Comparison of ENCODE assay signal across 8 cellular contexts in the genomic region with DNA sequence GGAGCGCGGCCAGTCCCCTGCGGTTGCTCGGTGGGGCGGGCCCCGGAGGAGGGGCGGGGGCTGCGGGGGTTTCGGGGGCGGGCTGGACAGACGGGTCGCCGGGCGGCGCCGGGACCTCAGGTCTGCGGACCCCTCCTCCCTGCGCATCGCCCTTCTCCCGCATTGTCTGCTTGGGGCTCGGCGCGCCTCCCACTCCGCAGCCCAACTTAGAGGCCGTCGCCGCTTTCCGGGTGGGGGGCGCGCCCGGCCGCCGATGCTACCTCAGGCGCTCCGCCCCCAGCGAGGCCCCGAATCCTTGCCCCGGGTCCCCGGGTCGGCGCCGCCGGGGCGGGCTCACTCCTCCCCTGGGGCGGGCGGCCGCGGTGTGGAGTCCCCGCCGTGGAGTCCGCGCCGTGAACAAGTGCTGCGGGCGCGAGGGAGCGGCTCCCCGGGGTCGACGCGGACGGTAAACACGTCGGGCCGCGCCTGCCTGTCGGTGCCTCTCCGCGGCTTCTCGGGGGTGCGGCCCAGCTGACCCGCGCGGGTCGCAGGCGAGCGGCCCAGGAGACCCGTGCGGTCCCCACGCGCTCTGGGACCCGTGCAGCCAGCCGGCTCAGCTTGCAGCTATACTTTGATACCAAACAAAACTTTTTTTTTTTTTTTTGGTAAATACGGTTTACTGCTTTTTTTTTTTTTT. TPM values are rescaled to one million over a fixed set of nuclear protein-coding genes. Genes with fewer than 3 reads are reported as not detected.
A peak's percentile ranks its signal among the peaks of the same experiment; 100 is the strongest.
DNase-seq lines count a peak whose midpoint lies in the region; ATAC-seq and TF ChIP-seq lines count a peak whose summit lies in the region.

No MANE protein-coding gene starts in this region.

- H3K4me2 ChIP-seq in OCI-LY7 (ENCODE audit: low read length) = peak overlapping the region; percentile 78

- no peaks in the 10 kb centered on the region for H3K9me2 ChIP-seq in OCI-LY7 (ENCODE audit: insufficient read depth, low read length)

- peaks cover 18% of the 10 kb centered on the region; the same call in 1 of the 2 replicates for H4K20me1 ChIP-seq in OCI-LY7 (ENCODE audit: insufficient read depth, low read length)

- CTCF ChIA-PET in OCI-LY7 (lab: Charles Lee; ENCODE audit: unreplicated experiment) = interaction anchor here (0.5 to 1.0 kb wide), 5 partner anchors 23 to 628 kb away, joined by 3 to 4 read pairs (median 3); no protein-coding TSS in a partner anchor

- peak; percentile 39 for ATAC-seq in GM18498 (IDR thresholded peaks at IDR 0.05; ENCODE audit: unreplicated experiment)
- peak; percentile 35 for ATAC-seq in HG02623 (IDR thresholded peaks at IDR 0.05; ENCODE audit: unreplicated experiment)
- ATAC-seq in Right ventricle myocardium superior (ENCODE audit: poor library complexity) = peak; percentile 69

- H3K4me3 ChIP-seq in OCI-LY7 (ENCODE audit: low read depth, low read length, poor library complexity, severe bottlenecking) = peak overlapping the region; percentile 86

- no peak overlapping the region for H2AFZ ChIP-seq in OCI-LY7 (ENCODE audit: low read length)

- no TSS peak for BruUV-seq in OCI-LY7 (replicated peaks; lab: Mats Ljungman, UMichigan)

- peaks cover 51% of the 10 kb centered on the region for H3K79me2 ChIP-seq in OCI-LY7 (ENCODE audit: insufficient read depth, low read depth, low read length)

- peaks cover 38% of the 10 kb centered on the region for H3K4me1 ChIP-seq in OCI-LY7 (ENCODE audit: insufficient read depth, low read length, poor library complexity, severe bottlenecking)

- no peaks in the 10 kb centered on the region for H3K9me3 ChIP-seq in OCI-LY7 (ENCODE audit: low read length)

- intact Hi-C loops in OCI-LY7 (cut with micrococcal nuclease; ENCODE audit: unreplicated experiment) (loop anchor here (1.0 to 10.0 kb wide), 5 partner anchors 32 to 324 kb away; no protein-coding TSS in a partner anchor), Right ventricle myocardium superior (cut with DNase I) (loop anchor here (10.0 kb wide), 1 partner anchor 194 kb away; no protein-coding TSS in a partner anchor)

- H3K27ac ChIP-seq in OCI-LY7 (ENCODE audit: low read depth, low read length, poor library complexity, severe bottlenecking) = peak overlapping the region; percentile 88

- POLR2A ChIA-PET in OCI-LY7 (lab: Charles Lee) = interaction anchor here (0.6 to 14.6 kb wide), 12 partner anchors 9 to 1694 kb away, joined by 3 to 335 read pairs (median 10); no protein-coding TSS in a partner anchor

- DNase-seq in OCI-LY7 (ENCODE audit: low spot score) (peak; percentile 58), Right ventricle myocardium superior (peak; percentile 77), retina (peak; percentile 72), NCI-H1930 (lab: John Stamatoyannopoulos, UW) (no peak), mesenteric fat pad (ENCODE audit: low spot score) (no peak)
- DNase-seq in activated effector memory CD4-positive, alpha-beta T cell treated with anti-CD3 and anti-CD28 coated beads, Interleukin-2, amount 50 U/mL, for 16 hours = peak; percentile 88

- H3K36me3 ChIP-seq in OCI-LY7 (ENCODE audit: insufficient read depth, low read length) = peaks cover 25% of the 10 kb centered on the region

- no peak for TF ChIP-seq CTCF in OCI-LY7 (conservative IDR thresholded peaks at IDR 0.05; ENCODE audit: low read length)

RNA-seq across cellular contexts. Expression of gene AKAP13, which starts 0.6 kb away (rescaled TPM):
- 124 and 140 TPM in 2 replicates for total RNA-seq in OCI-LY7 (2014; rRNA removed; shearing (Covaris generic))
- total RNA-seq in OCI-LY7 (2022) (250 and 261 TPM in 2 replicates), Right ventricle myocardium superior (322 TPM), mesenteric fat pad (159 TPM)

Comparison
In these comparisons a context has a peak if more than half of its experiments do, and no peak if none do; other contexts are left out.
1. DNase-seq: peak in OCI-LY7 (single experiment), activated effector memory CD4-positive, alpha-beta T cell treated with anti-CD3 and anti-CD28 coated beads, Interleukin-2, amount 50 U/mL, for 16 hours (single experiment), Right ventricle myocardium superior (single experiment) and retina (single experiment); none in NCI-H1930 (0 of 2) and mesenteric fat pad (single experiment).
2. Peak in every context shown above with its lines, with median percentiles within 50 percentile points of each other: ATAC-seq.